ENCODE assay signal across 10 cellular contexts in the genomic region with DNA sequence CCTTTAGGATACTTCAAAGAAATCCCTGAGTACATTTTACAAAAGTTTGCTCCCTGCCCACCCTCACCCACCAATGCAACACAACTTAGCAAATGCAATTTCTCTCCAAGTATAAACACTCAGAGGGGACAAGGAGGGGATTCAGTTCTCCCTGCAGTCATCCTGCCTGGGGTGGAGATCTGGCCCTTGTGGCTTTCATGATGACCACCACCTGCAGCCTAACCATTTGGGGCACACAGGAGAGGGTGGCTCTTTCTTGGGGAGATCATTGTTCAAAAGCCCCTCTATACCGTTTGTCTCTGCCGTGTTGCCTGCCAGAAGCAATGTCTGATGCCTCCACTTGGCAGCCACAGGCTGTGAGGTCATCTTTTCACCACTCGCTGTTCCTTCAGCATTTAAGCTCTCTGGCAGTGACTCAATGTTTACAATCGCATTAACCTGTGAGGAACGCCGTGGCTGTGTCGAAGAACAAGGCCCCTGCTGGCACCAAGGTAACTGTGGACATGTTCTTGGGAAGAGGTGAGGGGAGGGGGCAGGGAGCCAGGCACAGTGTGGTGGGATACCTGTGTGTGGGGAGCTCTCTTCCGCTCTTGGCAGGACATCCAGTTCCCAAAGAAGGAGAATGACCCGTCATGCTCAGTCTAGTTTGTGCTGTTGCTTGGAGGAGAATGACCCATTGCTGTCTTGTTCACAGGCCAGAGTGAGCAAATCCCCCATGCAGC.
DNase-seq lines count a peak whose midpoint lies in the region; ATAC-seq, FAIRE-seq and TF ChIP-seq lines count a peak whose summit lies in the region.
"Had no signal": no experiment of that assay in that cellular context is flagged by ENCODE, and none has a peak within 500 bp of the region (broad histone marks: within the 10 kb centered on the region; RNA-seq: fewer than 3 reads in every experiment).

No MANE protein-coding gene starts in this region.

- peak overlapping the region; percentile 38 for H3K27ac ChIP-seq in suprapubic skin

- 87% methylated on average over 7 of the region's 9 CpGs for WGBS in suprapubic skin

- peaks cover 14% of the 10 kb centered on the region for H3K4me1 ChIP-seq in suprapubic skin

- FAIRE-seq in H54 (lab: Jason Lieb, UNC), result no peak
- FAIRE-seq: colon had no signal

- no peaks in the 10 kb centered on the region for H3K9me3 ChIP-seq in suprapubic skin

- H3K27me3 ChIP-seq in suprapubic skin, result no peaks in the 10 kb centered on the region

- TF ChIP-seq CTCF in suprapubic skin (IDR thresholded peaks at IDR 0.05), result no peak

- TF ChIP-seq EP300 in suprapubic skin (IDR thresholded peaks at IDR 0.05), result no peak

- no peaks in the 10 kb centered on the region for H3K36me3 ChIP-seq in suprapubic skin

- H3K4me3 ChIP-seq in suprapubic skin, result no peak overlapping the region

- ATAC-seq in GM19395 (IDR thresholded peaks at IDR 0.05; ENCODE audit: unreplicated experiment), result no peak

- DNase-seq in NCI-H2107 (lab: John Stamatoyannopoulos, UW) (peak; percentile 6), NCI-H2107 treated with DMSO at 0.1 percent for 48 hours (lab: John Stamatoyannopoulos, UW; ENCODE audit: unreplicated experiment) (no peak), RKO (ENCODE audit: low spot score) (peak; percentile 28), fibroblast of peridontal ligament (ENCODE audit: extremely low read depth) (peak; percentile 53), suprapubic skin (ENCODE audit: low spot score in 2 of 2) (no peak), H54 (ENCODE audit: insufficient read length, low spot score) (no peak)
- no peak for DNase-seq in stimulated activated naive CD4-positive, alpha-beta T cell (lab: John Stamatoyannopoulos, UW)
- DNase-seq: activated CD4-positive, alpha-beta T cell treated with anti-CD3 and anti-CD28 coated beads, Interleukin-2, amount 50 U/mL, for 4 hours had no signal

- TF ChIP-seq POLR2A in suprapubic skin (IDR thresholded peaks at IDR 0.05) (no peak), H54 (IDR thresholded peaks at IDR 0.05; ENCODE audit: low read depth, low read length) (no peak)

Comparison
In these comparisons a context has a peak if more than half of its experiments do, and no peak if none do; other contexts are left out.
1. DNase-seq: peak in NCI-H2107 (single experiment), RKO (single experiment) and fibroblast of peridontal ligament (single experiment); none in NCI-H2107 treated with DMSO at 0.1 percent for 48 hours (single experiment), suprapubic skin (0 of 2), stimulated activated naive CD4-positive, alpha-beta T cell (0 of 6) and H54 (single experiment).